1 cellular context compared by ENCODE assay signal in the genomic region with DNA sequence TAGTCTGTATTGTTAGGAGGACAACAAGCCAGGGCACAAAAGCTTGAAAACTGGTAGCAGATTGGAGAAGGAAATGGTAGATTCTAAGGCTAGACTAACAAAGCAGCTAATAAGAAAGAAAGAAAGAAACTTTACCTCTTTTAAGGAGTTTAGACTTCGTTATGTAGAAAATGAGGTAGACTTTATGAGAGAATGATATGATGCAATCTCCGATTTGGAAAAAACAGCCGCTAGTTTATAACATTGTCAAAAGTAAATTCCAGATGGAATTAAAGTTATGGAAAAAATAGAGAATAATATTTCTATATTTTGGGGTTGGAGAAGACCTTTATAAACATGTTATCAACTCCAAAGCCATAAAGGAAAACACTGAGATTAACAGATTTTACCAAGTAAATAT.
TF ChIP-seq lines count a peak whose summit lies in the region.

No MANE protein-coding gene starts in this region.

TF ChIP-seq in H1, 55 proteins besides CTCF, POLR2A, EP300 and RAD21:
- TF ChIP-seq HDAC2 (IDR thresholded peaks at IDR 0.05; ENCODE audit: borderline replicate concordance in 1 of 2, low read depth in 2 of 2, low read length in 2 of 2), result no peak
- TF ChIP-seq CEBPB (IDR thresholded peaks at IDR 0.05; ENCODE audit: low read depth, low read length), result peak; percentile 66; the same call in 1 of the 2 replicates
